ENCODE assay signal across 10 cellular contexts in genomic region chr16:58001781-58002410, GRCh38. TPM values are rescaled to one million over a fixed set of nuclear protein-coding genes. Genes with fewer than 3 reads are reported as not detected.
DNase-seq lines count a peak whose midpoint lies in the region; ATAC-seq and TF ChIP-seq lines count a peak whose summit lies in the region.
"Had no signal": no experiment of that assay in that cellular context is flagged by ENCODE, and none has a peak within 500 bp of the region (broad histone marks: within the 10 kb centered on the region; RNA-seq: fewer than 3 reads in every experiment).

No MANE protein-coding gene starts in this region.

- ATAC-seq in left ventricle myocardium superior (no peak), memory B cell (ENCODE audit: low read depth) (no peak)

- H3K4me3 ChIP-seq in cardiac muscle cell (peak overlapping the region; percentile 55), uterus (peak overlapping the region; percentile 52 to 60)

- H3K4me1 Mint-ChIP-seq in brain, result peaks cover 50% of the 10 kb centered on the region
- H3K4me1 Mint-ChIP-seq in memory B cell, result peaks cover 26% of the 10 kb centered on the region

- H3K9me3 Mint-ChIP-seq in brain (peaks cover 0 to 4% (median 3%) of the 10 kb centered on the region in 5 experiments), memory B cell (no peaks in the 10 kb centered on the region)

- DNase-seq in cardiac muscle cell (ENCODE audit: low read depth in 1 of 2, low spot score in 1 of 2) (no peak), left ventricle myocardium superior (no peak), memory B cell (ENCODE audit: low spot score in 2 of 2) (no peak), uterus (no peak), NCI-H524 (lab: John Stamatoyannopoulos, UW) (no peak), HPDE6-E6E7 (ENCODE audit: extremely low spot score) (no peak), NCI-H187 treated with DMSO at 0.1 percent for 48 hours (lab: John Stamatoyannopoulos, UW) (no peak)

- H3K27me3 ChIP-seq in cardiac muscle cell, result no peaks in the 10 kb centered on the region
- no peaks in the 10 kb centered on the region for H3K27me3 ChIP-seq in uterus

- H3K36me3 ChIP-seq in cardiac muscle cell, result peaks cover 3% of the 10 kb centered on the region
- H3K36me3 ChIP-seq in uterus, result no peaks in the 10 kb centered on the region

- no peak for TF ChIP-seq POLR2A in uterus (IDR thresholded peaks at IDR 0.05)

- H3K36me3 Mint-ChIP-seq in brain (peaks cover 31% of the 10 kb centered on the region), memory B cell (peaks cover 14% of the 10 kb centered on the region)

- intact Hi-C loops in left ventricle myocardium superior (cut with micrococcal nuclease), result loop anchor here (10.0 kb wide), 1 partner anchor 267 kb away; the partner anchor contains the start of gene KATNB1
- intact Hi-C loops in uterus (cut with DNase I; ENCODE audit: low total_unique reads), result loop anchor here (5.0 kb wide), 2 partner anchors 100 to 245 kb away; no protein-coding TSS in a partner anchor

- H3K27ac ChIP-seq in cardiac muscle cell (no peak overlapping the region), uterus (peak overlapping the region; percentile 87)

- H3K9me3 ChIP-seq in cardiac muscle cell (ENCODE audit: low read depth) (no peaks in the 10 kb centered on the region), uterus (no peaks in the 10 kb centered on the region)

- H3K4me1 ChIP-seq in cardiac muscle cell (ENCODE audit: low read depth), result peaks cover 16% of the 10 kb centered on the region
- H3K4me1 ChIP-seq in uterus, result no peaks in the 10 kb centered on the region

- H3K27me3 Mint-ChIP-seq in brain (peaks cover 3% of the 10 kb centered on the region), memory B cell (no peaks in the 10 kb centered on the region)

- H3K4me3 Mint-ChIP-seq in brain (peak overlapping the region; percentile 89 to 97 (median 94)), memory B cell (peak overlapping the region; percentile 90)

- H3K27ac Mint-ChIP-seq in brain (peak overlapping the region; percentile 37 to 96 (median 89)), memory B cell (peak overlapping the region; percentile 87)

- no peak for TF ChIP-seq CTCF in cardiac muscle cell (IDR thresholded peaks at IDR 0.05; ENCODE audit: low read depth, low read length)
- peak in 1 of 2 experiments; percentile 6 for TF ChIP-seq CTCF in brain (conservative IDR thresholded peaks at IDR 0.05)
- no peak for TF ChIP-seq CTCF in uterus (IDR thresholded peaks at IDR 0.05)

RNA-seq across cellular contexts. Expression of gene USB1, which starts 0.7 kb away (rescaled TPM):
- 41.4 and 48.3 TPM in 2 replicates for total RNA-seq in cardiac muscle cell
- polyA plus RNA-seq in cardiac muscle cell, result 40.2 and 60.8 TPM in 2 replicates
- total RNA-seq in left ventricle myocardium superior, result 28.3 TPM
- polyA plus RNA-seq in brain (ENCODE audit: insufficient read depth, low read depth, low replicate concordance), result 59.1 TPM
- total RNA-seq in uterus, result 10 to 100 TPM in 2 of 4 donors, 1 to 10 TPM in 2; 2.0 to 34.9 (median 14.9) TPM

RNA-seq across cellular contexts. Expression of gene ZNF319, which starts 1.4 kb away (rescaled TPM):
- total RNA-seq in cardiac muscle cell, result 11.6 and 12.4 TPM in 2 replicates
- polyA plus RNA-seq in cardiac muscle cell, result 12.3 and 13.3 TPM in 2 replicates
- 9.2 TPM for total RNA-seq in left ventricle myocardium superior
- polyA plus RNA-seq in brain (ENCODE audit: insufficient read depth, low read depth, low replicate concordance), result 15.1 TPM
- total RNA-seq in uterus, result 10 to 100 TPM in 1 of 4 donors, 1 to 10 TPM in 3; 5.4 to 11.5 (median 6.9) TPM

RNA-seq across cellular contexts. Expression of gene MMP15, which starts 23.7 kb away (rescaled TPM):
- total RNA-seq in cardiac muscle cell, result 391 and 473 TPM in 2 replicates
- polyA plus RNA-seq in cardiac muscle cell, result 317 and 388 TPM in 2 replicates
- 62.2 TPM for total RNA-seq in left ventricle myocardium superior
- polyA plus RNA-seq in brain (ENCODE audit: insufficient read depth, low read depth, low replicate concordance), result 8.2 TPM
- 10 to 100 TPM in 1 of 4 donors, 1 to 10 TPM in 1, under 1 TPM in 2; under 0.01 to 12.5 (median 2.6) TPM for total RNA-seq in uterus

RNA-seq across cellular contexts. Expression of gene CNGB1, which starts 31.0 kb away (rescaled TPM):
- not detected in 2 replicates for total RNA-seq in cardiac muscle cell
- not detected in 2 replicates for polyA plus RNA-seq in cardiac muscle cell
- total RNA-seq in left ventricle myocardium superior, result not detected
- 17.1 TPM for polyA plus RNA-seq in brain (ENCODE audit: insufficient read depth, low read depth, low replicate concordance)
- total RNA-seq in uterus, result not detected
- total RNA-seq: G401, glomerular endothelial cell had no signal
